In the genomic region with DNA sequence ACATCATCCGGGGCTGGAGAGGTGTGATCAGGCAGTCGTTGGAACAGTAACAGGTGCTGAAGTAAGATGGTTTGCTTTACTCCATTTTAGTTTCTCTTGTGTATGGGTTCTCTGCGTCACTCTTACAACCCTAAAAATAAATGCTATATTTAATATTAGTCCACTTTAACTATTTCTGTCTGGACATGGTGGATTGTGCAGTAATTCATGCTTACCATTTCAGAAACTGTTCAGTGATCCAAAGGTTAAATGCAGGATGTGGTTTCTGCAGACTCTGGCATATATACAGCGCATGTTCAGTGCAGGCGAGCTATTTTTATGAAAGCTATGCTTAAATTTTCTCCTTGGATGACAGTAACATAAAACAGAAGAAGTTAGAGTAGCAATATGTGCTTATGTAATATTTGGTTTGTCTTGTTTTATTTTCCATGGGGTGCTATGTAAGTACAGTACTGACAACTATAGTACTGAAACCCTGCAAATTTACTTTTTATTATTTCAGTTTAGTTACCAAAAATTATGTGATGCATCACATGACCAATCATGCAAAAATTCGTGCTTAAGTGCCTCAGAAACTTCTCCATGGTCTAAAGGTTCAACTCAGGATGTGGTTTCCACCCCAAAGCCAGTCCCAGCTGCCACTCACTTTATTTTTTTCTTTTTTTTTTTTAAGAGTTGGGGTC, we compare ENCODE assay signal across 8 cellular contexts.
DNase-seq lines count a peak whose midpoint lies in the region; ATAC-seq lines count a peak whose summit lies in the region.

No MANE protein-coding gene starts in this region.

- no peak overlapping the region for H3K27ac ChIP-seq in substantia nigra (ENCODE audit: low read depth, low read length, poor library complexity, severe bottlenecking)

- ATAC-seq in GM18867 (IDR thresholded peaks at IDR 0.05; ENCODE audit: unreplicated experiment): peak; percentile 69
- peak; percentile 64 for ATAC-seq in HG02678 (IDR thresholded peaks at IDR 0.05; ENCODE audit: unreplicated experiment)

- DNase-seq in NOMO-1 treated with DMSO at 0.1 percent for 48 hours (lab: John Stamatoyannopoulos, UW; ENCODE audit: unreplicated experiment): peak; percentile 77
- DNase-seq in germinal center (ENCODE audit: low spot score): peak; percentile 78
- no peak for DNase-seq in SKM-1 (lab: John Stamatoyannopoulos, UW; ENCODE audit: unreplicated experiment)
- no peak for DNase-seq in substantia nigra (lab: John Stamatoyannopoulos, UW)
- DNase-seq in DMS53 (lab: John Stamatoyannopoulos, UW): no peak
- DNase-seq in 8988T: no peak

Comparison
In these comparisons a context has a peak if more than half of its experiments do, and no peak if none do; other contexts are left out.
1. DNase-seq: peak in NOMO-1 treated with DMSO at 0.1 percent for 48 hours (single experiment) and germinal center (single experiment); none in SKM-1 (single experiment), substantia nigra (0 of 49), DMS53 (single experiment) and 8988T (single experiment).